10 cellular contexts compared by ENCODE assay signal in genomic region chr22:30575011-30575671, GRCh38. TPM values are rescaled to one million over a fixed set of nuclear protein-coding genes. Genes with fewer than 3 reads are reported as not detected.
DNase-seq lines count a peak whose midpoint lies in the region; ATAC-seq and TF ChIP-seq lines count a peak whose summit lies in the region.
"Had no signal": no experiment of that assay in that cellular context is flagged by ENCODE, and none has a peak within 500 bp of the region (broad histone marks: within the 10 kb centered on the region; RNA-seq: fewer than 3 reads in every experiment).

No MANE protein-coding gene starts in this region.

- H3K9me3 ChIP-seq in right atrium auricular region = no peaks in the 10 kb centered on the region

- no peak overlapping the region for H3K27ac Mint-ChIP-seq in T-cell

- H3K4me3 Mint-ChIP-seq in T-cell = peak overlapping the region in 1 of 3 donors; percentile 25

- DNase-seq in Daoy (ENCODE audit: low read depth) = peak; percentile 59
- peak; percentile 60 for DNase-seq in right atrium auricular region (ENCODE audit: low spot score)
- peak; percentile 79 for DNase-seq in putamen (ENCODE audit: low spot score)
- no peak for DNase-seq in NOMO-1 (lab: John Stamatoyannopoulos, UW; ENCODE audit: unreplicated experiment in 2 of 2)
- DNase-seq in T-cell = no peak
- no peak for DNase-seq in T-helper 1 cell
- DNase-seq: activated CD4-positive, alpha-beta T cell treated with anti-CD3 and anti-CD28 coated beads, Interleukin-2, amount 50 U/mL, for 1 hour had no signal

- H3K27me3 Mint-ChIP-seq in T-cell = peaks cover 0 to 3% of the 10 kb centered on the region in 2 donors

- H3K36me3 ChIP-seq in right atrium auricular region = peaks cover 44% of the 10 kb centered on the region

- ATAC-seq in HG02759 (IDR thresholded peaks at IDR 0.05; ENCODE audit: unreplicated experiment) (no peak), T-cell (replicated peaks in 1 of 4) (no peak)

- TF ChIP-seq CTCF in VCaP (conservative IDR thresholded peaks at IDR 0.05) = no peak
- TF ChIP-seq CTCF in right atrium auricular region (IDR thresholded peaks at IDR 0.05) = no peak

- H3K27me3 ChIP-seq in right atrium auricular region = no peaks in the 10 kb centered on the region

- POLR2A ChIA-PET in T-cell (lab: Charles Lee) = no interaction called here

- H3K36me3 Mint-ChIP-seq in T-cell = peaks cover 44% of the 10 kb centered on the region

- peaks cover 0 to 25% of the 10 kb centered on the region in 2 donors for H3K4me1 ChIP-seq in right atrium auricular region

- peak overlapping the region in 1 of 2 donors; percentile 38 for H3K4me3 ChIP-seq in right atrium auricular region

- peaks cover 6 to 13% (median 11%) of the 10 kb centered on the region in 3 donors for H3K4me1 Mint-ChIP-seq in T-cell

- H3K27ac ChIP-seq in VCaP (0 out of 2 replicates have a peak overlapping the region, but pooled peaks have one; percentile 49), right atrium auricular region (peak overlapping the region in 1 of 2 donors; percentile 29)

- no peaks in the 10 kb centered on the region for H3K9me3 Mint-ChIP-seq in T-cell

- CTCF ChIA-PET in T-cell (lab: Charles Lee) = interaction anchor here in 1 of 2 donors (0.5 kb wide), 1 partner anchor 140 kb away, joined by 6 read pairs; no protein-coding TSS in a partner anchor

RNA-seq across cellular contexts. Expression of gene GAL3ST1, which starts 0.7 kb away (rescaled TPM):
- total RNA-seq in Daoy (2014; rRNA removed; shearing (Covaris generic)) = 0.12 and 0.29 TPM in 2 replicates
- total RNA-seq in right atrium auricular region (1 to 10 TPM in 1 of 2 donors, under 1 TPM in 1; 0.33 to 1.7 TPM), T-cell (1 to 10 TPM in 3 of 5 donors, not detected in 2; 1.1 to 1.5 (median 1.5) TPM)
- total RNA-seq: HT1080 had no signal

RNA-seq across cellular contexts. Expression of gene PES1, which starts 16.6 kb away (rescaled TPM):
- 162 and 172 TPM in 2 replicates for total RNA-seq in Daoy (2014; rRNA removed; shearing (Covaris generic))
- total RNA-seq in right atrium auricular region (10 to 100 TPM; 13.2 to 33.5 TPM), T-cell (10 to 100 TPM; 36.0 to 66.2 (median 63.1) TPM)

RNA-seq across cellular contexts. Expression of gene SEC14L6, which starts 28.6 kb away (rescaled TPM):
- total RNA-seq in Daoy (2014; rRNA removed; shearing (Covaris generic)) = 0.03 and 0.06 TPM in 2 replicates
- total RNA-seq in right atrium auricular region (1 to 10 TPM in 1 of 2 donors, under 1 TPM in 1; 0.11 to 1.1 TPM), T-cell (under 1 TPM in 1 of 5 donors, not detected in 4; 0.13 TPM)
- total RNA-seq: HT1080 had no signal

RNA-seq across cellular contexts. Expression of gene TCN2, which starts 31.8 kb away (rescaled TPM):
- total RNA-seq in Daoy (2014; rRNA removed; shearing (Covaris generic)) = 0.12 and 2.0 TPM in 2 replicates
- total RNA-seq in right atrium auricular region (10 to 100 TPM; 28.7 to 38.2 TPM), T-cell (under 1 TPM; 0.26 to 0.65 (median 0.57) TPM)

Comparison
In these comparisons a context has a peak if more than half of its experiments do, and no peak if none do; other contexts are left out.
1. DNase-seq: peak in Daoy (single experiment), right atrium auricular region (single experiment) and putamen (single experiment); none in NOMO-1 (0 of 2), T-cell (0 of 34) and T-helper 1 cell (0 of 5).